ENCODE assay signal across 1 cellular context in the genomic region with DNA sequence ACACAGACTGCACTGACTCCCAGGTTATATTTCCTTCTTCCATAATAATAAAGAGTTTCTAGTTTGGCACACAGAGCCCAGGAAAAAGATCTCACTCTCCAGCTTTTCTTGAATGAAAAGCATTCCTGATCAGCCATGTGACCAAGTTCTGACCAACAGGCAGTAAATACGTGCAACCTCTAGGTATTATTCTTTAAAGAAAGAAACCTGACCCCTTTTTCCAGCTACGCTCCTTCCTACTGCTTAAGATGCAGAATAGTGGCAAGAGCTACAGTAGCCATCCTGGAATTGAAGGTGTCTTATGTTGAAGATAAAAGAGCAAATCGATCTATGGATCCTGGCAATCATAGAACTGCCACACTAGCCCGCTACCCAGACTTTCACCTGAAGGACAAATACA.
TF ChIP-seq lines count a peak whose summit lies in the region.

No MANE protein-coding gene starts in this region.

TF ChIP-seq in HCT116, 20 proteins besides CTCF, POLR2A, EP300 and RAD21 (continued from another document):
- TF ChIP-seq, protein P1, sequence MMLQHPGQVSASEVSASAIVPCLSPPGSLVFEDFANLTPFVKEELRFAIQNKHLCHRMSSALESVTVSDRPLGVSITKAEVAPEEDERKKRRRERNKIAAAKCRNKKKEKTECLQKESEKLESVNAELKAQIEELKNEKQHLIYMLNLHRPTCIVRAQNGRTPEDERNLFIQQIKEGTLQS (IDR thresholded peaks at IDR 0.05), result no peak
- TF ChIP-seq ZNF274 (IDR thresholded peaks at IDR 0.05; ENCODE audit: low read depth, low read length) (no peak), SRF (IDR thresholded peaks at IDR 0.05; ENCODE audit: low read depth) (no peak), TCF7L2 (IDR thresholded peaks at IDR 0.05; ENCODE audit: borderline replicate concordance, extremely low read depth, insufficient read depth, insufficient read length) (no peak), EZH2 (IDR thresholded peaks at IDR 0.05) (no peak), ZFX (IDR thresholded peaks at IDR 0.05) (no peak), SIN3A (IDR thresholded peaks at IDR 0.05; ENCODE audit: low read depth) (no peak), CBX3 (IDR thresholded peaks at IDR 0.05; ENCODE audit: low read depth) (no peak), SP1 (IDR thresholded peaks at IDR 0.05; ENCODE audit: low read depth) (no peak), JUND (IDR thresholded peaks at IDR 0.05) (no peak), CEBPB (IDR thresholded peaks at IDR 0.05; ENCODE audit: low read depth) (no peak), EZH2phosphoT487 (IDR thresholded peaks at IDR 0.05; ENCODE audit: borderline replicate concordance) (no peak), MAX (IDR thresholded peaks at IDR 0.05) (no peak), FOSL1 (IDR thresholded peaks at IDR 0.05; ENCODE audit: low read depth) (no peak)
- TF ChIP-seq, protein P2, sequence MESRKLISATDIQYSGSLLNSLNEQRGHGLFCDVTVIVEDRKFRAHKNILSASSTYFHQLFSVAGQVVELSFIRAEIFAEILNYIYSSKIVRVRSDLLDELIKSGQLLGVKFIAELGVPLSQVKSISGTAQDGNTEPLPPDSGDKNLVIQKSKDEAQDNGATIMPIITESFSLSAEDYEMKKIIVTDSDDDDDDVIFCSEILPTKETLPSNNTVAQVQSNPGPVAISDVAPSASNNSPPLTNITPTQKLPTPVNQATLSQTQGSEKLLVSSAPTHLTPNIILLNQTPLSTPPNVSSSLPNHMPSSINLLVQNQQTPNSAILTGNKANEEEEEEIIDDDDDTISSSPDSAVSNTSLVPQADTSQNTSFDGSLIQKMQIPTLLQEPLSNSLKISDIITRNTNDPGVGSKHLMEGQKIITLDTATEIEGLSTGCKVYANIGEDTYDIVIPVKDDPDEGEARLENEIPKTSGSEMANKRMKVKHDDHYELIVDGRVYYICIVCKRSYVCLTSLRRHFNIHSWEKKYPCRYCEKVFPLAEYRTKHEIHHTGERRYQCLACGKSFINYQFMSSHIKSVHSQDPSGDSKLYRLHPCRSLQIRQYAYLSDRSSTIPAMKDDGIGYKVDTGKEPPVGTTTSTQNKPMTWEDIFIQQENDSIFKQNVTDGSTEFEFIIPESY (IDR thresholded peaks at IDR 0.05; ENCODE audit: extremely low read depth, insufficient replicate concordance, low read length), result no peak
